In the genomic region with DNA sequence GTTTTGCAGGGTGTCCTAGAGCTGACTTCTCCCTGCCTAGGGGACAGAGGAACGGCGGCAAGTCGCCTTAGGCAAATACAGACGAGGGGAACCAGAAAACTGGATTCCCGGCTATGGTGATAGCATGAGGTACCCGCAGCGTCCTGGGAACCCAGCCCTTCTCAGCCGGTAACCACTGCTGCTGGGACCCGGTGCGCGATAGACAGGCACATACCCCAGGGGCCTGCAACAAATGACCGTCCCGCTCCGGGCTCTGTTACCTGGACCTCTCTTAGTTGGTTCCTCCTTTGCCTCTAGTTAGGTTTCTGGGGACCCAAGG, we compare ENCODE assay signal across 8 cellular contexts. TPM values are rescaled to one million over a fixed set of nuclear protein-coding genes. Genes with fewer than 3 reads are reported as not detected.
DNase-seq lines count a peak whose midpoint lies in the region; ATAC-seq and TF ChIP-seq lines count a peak whose summit lies in the region.

No MANE protein-coding gene starts in this region.

- TF ChIP-seq CTCF in mammary epithelial cell (conservative IDR thresholded peaks at IDR 0.05 in 1 of 2, IDR thresholded peaks at IDR 0.05 in 1 of 2; ENCODE audit: extremely low read depth in 1 of 2, insufficient read depth in 1 of 2, low read depth in 1 of 2, low read length in 2 of 2), result no peak

- no peak overlapping the region for H3K27ac Mint-ChIP-seq in T-helper 2 cell treated with Interferon-gamma antibody and Interleukin-4, amounts not matched to agents 5 μg/mL and 100 μg/mL, for 36 hours

- peaks cover 57% of the 10 kb centered on the region for H3K27me3 Mint-ChIP-seq in T-helper 2 cell treated with Interferon-gamma antibody and Interleukin-4, amounts not matched to agents 5 μg/mL and 100 μg/mL, for 36 hours (ENCODE audit: low read depth)

- ATAC-seq in HG03460 (IDR thresholded peaks at IDR 0.05; ENCODE audit: unreplicated experiment) (peak; percentile 3), HG02884 (IDR thresholded peaks at IDR 0.05; ENCODE audit: unreplicated experiment) (no peak)

- H3K4me3 Mint-ChIP-seq in T-helper 2 cell treated with Interferon-gamma antibody and Interleukin-4, amounts not matched to agents 5 μg/mL and 100 μg/mL, for 36 hours, result peak overlapping the region; percentile 67

- H3K9ac ChIP-seq in mammary epithelial cell (ENCODE audit: insufficient read depth, low read length) (no peak overlapping the region), mesendoderm (ENCODE audit: low read length) (peak overlapping the region; percentile 90)

- no peaks in the 10 kb centered on the region for H3K36me3 Mint-ChIP-seq in T-helper 2 cell treated with Interferon-gamma antibody and Interleukin-4, amounts not matched to agents 5 μg/mL and 100 μg/mL, for 36 hours (ENCODE audit: low read depth)

- no peaks in the 10 kb centered on the region for H3K9me3 ChIP-seq in mammary epithelial cell (replicated peaks; ENCODE audit: insufficient read depth, low read length)

- peak overlapping the region; percentile 84 for H2BK5ac ChIP-seq in mesendoderm (ENCODE audit: low read length)

- H2AFZ ChIP-seq in mammary epithelial cell (ENCODE audit: low read depth, low read length), result peak overlapping the region; percentile 88

- no peak overlapping the region for H2BK15ac ChIP-seq in mesendoderm (replicated peaks; ENCODE audit: low read depth)

- H3K79me1 ChIP-seq in mesendoderm (ENCODE audit: low read length), result peaks cover 7% of the 10 kb centered on the region

- DNase-seq in T-helper 2 cell treated with Interferon-gamma antibody and Interleukin-4, amounts not matched to agents 5 μg/mL and 100 μg/mL, for 36 hours (ENCODE audit: low spot score), result no peak
- DNase-seq in T-helper 2 cell, result no peak
- no peak for DNase-seq in mammary epithelial cell
- DNase-seq in mesendoderm, result no peak
- no peak for DNase-seq in central memory CD4-positive, alpha-beta T cell
- no peak for DNase-seq in posterior cingulate gyrus

- H3K4me1 ChIP-seq in mammary epithelial cell (ENCODE audit: insufficient read depth, low read length) (peaks cover 25% of the 10 kb centered on the region), mesendoderm (ENCODE audit: control insufficient read depth, low read depth, low read length) (peaks cover 12% of the 10 kb centered on the region)

- peak overlapping the region; percentile 94 for H3K56ac ChIP-seq in mesendoderm (ENCODE audit: low read length)

- H4K20me1 ChIP-seq in mammary epithelial cell (ENCODE audit: insufficient read depth, low read length), result no peaks in the 10 kb centered on the region

- intact Hi-C loops in mammary epithelial cell (cut with micrococcal nuclease), result loop anchor here (1.0 to 2.0 kb wide), 4 partner anchors 47 to 245 kb away; no protein-coding TSS in a partner anchor
- intact Hi-C loops in posterior cingulate gyrus (cut with DNase I), result loop anchor here (1.0 to 5.0 kb wide), 3 partner anchors 42 to 245 kb away; no protein-coding TSS in a partner anchor

- CTCF ChIA-PET in mammary epithelial cell (lab: Charles Lee; ENCODE audit: low non-redundant PET), result no interaction called here

- H3K27ac ChIP-seq in mammary epithelial cell (ENCODE audit: insufficient read depth, low read depth, low read length) (no peak overlapping the region), mesendoderm (ENCODE audit: low read depth, low read length) (peak overlapping the region; percentile 17)

- H3K4me3 ChIP-seq in mammary epithelial cell (replicated peaks in 1 of 3; ENCODE audit: insufficient read depth in 1 of 3, low read depth in 2 of 3, low read length in 3 of 3), result peak overlapping the region; percentile 47 to 81 (median 80)
- peak overlapping the region; percentile 59 for H3K4me3 ChIP-seq in mesendoderm (ENCODE audit: low read length)

- H3K4me2 ChIP-seq in mammary epithelial cell (ENCODE audit: insufficient read depth, low read depth, low read length), result peak overlapping the region; percentile 92
- peak overlapping the region; percentile 94 for H3K4me2 ChIP-seq in mesendoderm (ENCODE audit: low read length)

- no peak overlapping the region for H4K8ac ChIP-seq in mesendoderm (ENCODE audit: low read depth, low read length)

- WGBS in mammary epithelial cell (ENCODE audit: low coverage, missing lambda C conversion rate), result 13% methylated on average over 9 of the region's 14 CpGs
- no CpG with 5 or more reads among the region's 14 CpGs for WGBS in mesendoderm (ENCODE audit: extremely low coverage, insufficient coverage, low lambda C conversion rate)

- H3K23ac ChIP-seq in mesendoderm (ENCODE audit: low read length), result no peak overlapping the region

- dilution Hi-C loops in mammary epithelial cell (cut with HindIII; ENCODE audit: low sequenced_read_pairs), result no loop called here

- no peak overlapping the region for H2AK5ac ChIP-seq in mesendoderm (ENCODE audit: low read length)

- H3K27me3 ChIP-seq in mammary epithelial cell (ENCODE audit: insufficient read depth, low read length), result no peaks in the 10 kb centered on the region
- H3K27me3 ChIP-seq in mesendoderm (ENCODE audit: insufficient read depth, low read length, poor library complexity), result no peaks in the 10 kb centered on the region

- H3K4me1 Mint-ChIP-seq in T-helper 2 cell treated with Interferon-gamma antibody and Interleukin-4, amounts not matched to agents 5 μg/mL and 100 μg/mL, for 36 hours (ENCODE audit: low read depth), result peaks cover 23% of the 10 kb centered on the region

- peak overlapping the region; percentile 9 for H3K18ac ChIP-seq in mesendoderm (ENCODE audit: low read length)

- H3K79me2 ChIP-seq in mammary epithelial cell (ENCODE audit: insufficient read depth, low read length), result peaks cover 43% of the 10 kb centered on the region
- H3K79me2 ChIP-seq in mesendoderm (ENCODE audit: control insufficient read depth, insufficient read depth, low read length), result peaks cover 43% of the 10 kb centered on the region

- H3K36me3 ChIP-seq in mammary epithelial cell (ENCODE audit: insufficient read depth, low read length), result peaks cover 3% of the 10 kb centered on the region
- H3K36me3 ChIP-seq in mesendoderm (ENCODE audit: control insufficient read depth, insufficient read depth, low read length), result peaks cover 3% of the 10 kb centered on the region

- no peak overlapping the region for H4K5ac ChIP-seq in mesendoderm (ENCODE audit: low read length)

- peak overlapping the region; percentile 22 for H3K4ac ChIP-seq in mesendoderm (ENCODE audit: low read depth, low read length)

- peak overlapping the region; percentile 10 for H2BK120ac ChIP-seq in mesendoderm (ENCODE audit: low read depth, low read length)

- BruUV-seq in mammary epithelial cell (replicated peaks; lab: Mats Ljungman, UMichigan), result no TSS peak

- in situ Hi-C loops in mammary epithelial cell (cut with MboI; ENCODE audit: low sequenced_read_pairs in 2 of 2), result no loop called here

- H3K9me3 Mint-ChIP-seq in T-helper 2 cell treated with Interferon-gamma antibody and Interleukin-4, amounts not matched to agents 5 μg/mL and 100 μg/mL, for 36 hours, result no peaks in the 10 kb centered on the region

RNA-seq across cellular contexts. Expression of a gene that starts 0.6 kb away (rescaled TPM):
- 100 to 1,000 TPM; 490 to 535 TPM for total RNA-seq in mammary epithelial cell
- polyA plus RNA-seq in mammary epithelial cell, result 307 TPM
- 235 TPM for polyA minus RNA-seq in mammary epithelial cell
- polyA plus RNA-seq in mesendoderm (2013, experiment 1 of 2), result 995 TPM
- polyA plus RNA-seq in mesendoderm (2013, experiment 2 of 2), result 979 TPM
